22 cellular contexts compared by ENCODE assay signal in the genomic region with DNA sequence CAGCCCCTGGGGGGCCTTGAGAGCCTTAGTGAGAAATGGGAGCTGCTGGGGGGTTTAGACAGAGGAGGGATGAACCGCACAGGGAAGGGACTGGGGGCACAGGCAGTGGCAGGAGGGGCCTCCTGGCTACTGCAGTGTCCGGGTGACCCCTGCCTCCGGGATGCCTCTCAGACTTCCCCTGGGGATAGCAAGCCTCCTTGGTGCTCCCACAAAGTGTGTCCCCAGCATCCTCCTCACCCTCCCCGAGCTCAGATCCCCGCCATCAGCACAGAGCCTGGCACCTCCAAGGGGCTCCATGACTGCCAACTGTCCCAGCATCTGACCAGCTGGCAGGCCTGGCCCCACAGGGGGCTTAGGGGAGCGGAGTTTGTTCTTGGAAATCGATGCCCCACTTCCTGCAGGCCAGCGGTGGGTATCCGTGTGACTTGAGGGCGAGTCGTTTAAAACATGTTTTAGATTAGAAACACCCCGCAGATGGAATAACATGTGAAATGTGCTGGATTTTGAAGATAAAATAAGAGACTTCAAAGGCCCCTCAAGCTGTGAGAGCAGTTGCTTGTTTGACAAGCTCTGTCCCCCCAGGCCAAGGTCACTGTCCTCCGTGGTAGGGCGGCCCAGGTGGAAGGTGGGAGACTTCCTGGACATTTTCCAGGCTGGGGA. TPM values are rescaled to one million over a fixed set of nuclear protein-coding genes. Genes with fewer than 3 reads are reported as not detected.
DNase-seq lines count a peak whose midpoint lies in the region; ATAC-seq, FAIRE-seq and TF ChIP-seq lines count a peak whose summit lies in the region.
"Had no signal": no experiment of that assay in that cellular context is flagged by ENCODE, and none has a peak within 500 bp of the region (broad histone marks: within the 10 kb centered on the region; RNA-seq: fewer than 3 reads in every experiment).

No MANE protein-coding gene starts in this region.

- TF ChIP-seq RAD21 in HepG2 (CRISPR knock-in tag; IDR thresholded peaks at IDR 0.05), result no peak

- no peak overlapping the region for H3K4me3 Mint-ChIP-seq in nephron
- peak overlapping the region; percentile 39 for H3K4me3 Mint-ChIP-seq in type B pancreatic cell
- H3K4me3 Mint-ChIP-seq in stimulated activated memory B cell treated with anti-CD40 and anti-IgM and Interleukin-4, amounts not matched to agents 10 μg/mL and 1 μg/mL and 100 μg/mL, for 72 hours, result no peak overlapping the region

- TF ChIP-seq POLR2A in HepG2 (IDR thresholded peaks at IDR 0.05; ENCODE audit: insufficient read depth in 1 of 2, low read depth in 2 of 2, low read length in 2 of 2), result no peak
- TF ChIP-seq POLR2A in right lobe of liver (IDR thresholded peaks at IDR 0.05), result no peak

- no peaks in the 10 kb centered on the region for H3K9me3 Mint-ChIP-seq in nephron
- no peaks in the 10 kb centered on the region for H3K9me3 Mint-ChIP-seq in type B pancreatic cell
- no peaks in the 10 kb centered on the region for H3K9me3 Mint-ChIP-seq in stimulated activated memory B cell treated with anti-CD40 and anti-IgM and Interleukin-4, amounts not matched to agents 10 μg/mL and 1 μg/mL and 100 μg/mL, for 72 hours

- POLR2A ChIA-PET in HepG2 (lab: Yijun Ruan, JAX), result interaction anchor here (0.7 to 1.3 kb wide), 3 partner anchors 11 to 211 kb away, joined by 3 to 5 read pairs (median 3); no protein-coding TSS in a partner anchor

- H3K9me3 ChIP-seq in HepG2 (ENCODE audit: low read length) (no peaks in the 10 kb centered on the region), right lobe of liver (no peaks in the 10 kb centered on the region), SK-N-MC (ENCODE audit: low read depth, low read length) (no peaks in the 10 kb centered on the region)
- H3K9me3 ChIP-seq: Peyer's patch, SJSA1 had no signal

- H3K36me3 ChIP-seq in HepG2 (replicated peaks in 1 of 2; ENCODE audit: control insufficient read depth in 1 of 2, insufficient read depth in 2 of 2, low read length in 2 of 2) (no peaks in the 10 kb centered on the region), right lobe of liver (no peaks in the 10 kb centered on the region), SK-N-MC (ENCODE audit: insufficient read depth, low read length) (no peaks in the 10 kb centered on the region)
- H3K36me3 ChIP-seq: Peyer's patch, SJSA1 had no signal

- H3K79me2 ChIP-seq in HepG2 (ENCODE audit: insufficient read depth, low read length), result no peaks in the 10 kb centered on the region

- peak; percentile 17 for ATAC-seq in HepG2
- no peak for ATAC-seq in right lobe of liver
- no peak for ATAC-seq in HG03108 (IDR thresholded peaks at IDR 0.05; ENCODE audit: unreplicated experiment)
- no peak for ATAC-seq in stimulated activated memory B cell treated with anti-CD40 and anti-IgM and Interleukin-4, amounts not matched to agents 10 μg/mL and 1 μg/mL and 100 μg/mL, for 72 hours
- ATAC-seq: Right ventricle myocardium inferior had no signal

- peak overlapping the region; percentile 23; the same call in 1 of the 2 replicates for H3K4me2 ChIP-seq in HepG2 (ENCODE audit: low read depth, low read length)

- H3K27me3 Mint-ChIP-seq in nephron (ENCODE audit: low read depth), result peaks cover 13% of the 10 kb centered on the region
- H3K27me3 Mint-ChIP-seq in type B pancreatic cell, result peaks cover 8% of the 10 kb centered on the region
- peaks cover 11% of the 10 kb centered on the region for H3K27me3 Mint-ChIP-seq in stimulated activated memory B cell treated with anti-CD40 and anti-IgM and Interleukin-4, amounts not matched to agents 10 μg/mL and 1 μg/mL and 100 μg/mL, for 72 hours

- no peak overlapping the region for H3K9ac ChIP-seq in HepG2 (ENCODE audit: insufficient read depth, low read depth, low read length)
- H3K9ac ChIP-seq in SK-N-MC (ENCODE audit: insufficient read length), result no peak overlapping the region

- peaks cover 13% of the 10 kb centered on the region; the same call in 1 of the 2 replicates for H4K20me1 ChIP-seq in HepG2 (ENCODE audit: insufficient read depth, low read length)

- TF ChIP-seq EP300 in HepG2 (IDR thresholded peaks at IDR 0.05; ENCODE audit: low read depth in 2 of 2, low read length in 2 of 2) (no peak), HepG2 (CRISPR knock-in tag; IDR thresholded peaks at IDR 0.05; ENCODE audit: borderline replicate concordance) (no peak)

- H3K36me3 Mint-ChIP-seq in nephron (ENCODE audit: low read depth) (no peaks in the 10 kb centered on the region), type B pancreatic cell (no peaks in the 10 kb centered on the region)
- no peaks in the 10 kb centered on the region for H3K36me3 Mint-ChIP-seq in stimulated activated memory B cell treated with anti-CD40 and anti-IgM and Interleukin-4, amounts not matched to agents 10 μg/mL and 1 μg/mL and 100 μg/mL, for 72 hours

- H3K27ac ChIP-seq in HepG2 (ENCODE audit: extremely low read length, insufficient read depth, low read length) (no peak overlapping the region), right lobe of liver (no peak overlapping the region), SK-N-MC (peak overlapping the region; percentile 56; the same call in 1 of the 2 replicates)
- H3K27ac ChIP-seq: HL-60, Peyer's patch, SJSA1 had no signal

- WGBS in HepG2 (ENCODE audit: low lambda C conversion rate), result 27% methylated on average over 12 of the region's 14 CpGs
- WGBS in right lobe of liver (ENCODE audit: insufficient coverage, low coverage, low lambda C conversion rate, missing lambda C conversion rate), result 92% methylated on average over 7 of the region's 14 CpGs

- TF ChIP-seq CTCF in HepG2 (CRISPR knock-in tag; IDR thresholded peaks at IDR 0.05) (no peak), right lobe of liver (IDR thresholded peaks at IDR 0.05) (no peak), nephron (IDR thresholded peaks at IDR 0.05; ENCODE audit: unreplicated experiment in 3 of 3) (no peak), type B pancreatic cell (conservative IDR thresholded peaks at IDR 0.05) (no peak)

- no peak for DNase-seq in HepG2 (ENCODE audit: low spot score)
- DNase-seq in right lobe of liver, result no peak
- DNase-seq in SK-N-MC (ENCODE audit: low read depth, low spot score), result no peak
- no peak for DNase-seq in type B pancreatic cell (ENCODE audit: extremely low spot score, unreplicated experiment)
- DNase-seq in superior temporal gyrus (ENCODE audit: extremely low spot score), result no peak
- DNase-seq: DND-41, KG1, NCI-H1092 treated with DMSO at 0.1 percent for 48 hours, NCI-H1436 treated with DMSO at 0.1 percent for 48 hours, NCI-H2029, NCI-H345, NCI-H82, Peyer's patch had no signal

- no peak overlapping the region for H2AFZ ChIP-seq in HepG2 (ENCODE audit: low read length)

- in situ Hi-C loops in HepG2 (cut with HindIII; ENCODE audit: extremely low pct_ligation_motif_present, low pct_unique_long_range_greater_than_20kb), result no loop called here

- H3K27ac Mint-ChIP-seq in nephron (peak overlapping the region in 2 of 3 experiments; percentile 11 to 50), type B pancreatic cell (peak overlapping the region; percentile 34)
- H3K27ac Mint-ChIP-seq in stimulated activated memory B cell treated with anti-CD40 and anti-IgM and Interleukin-4, amounts not matched to agents 10 μg/mL and 1 μg/mL and 100 μg/mL, for 72 hours, result no peak overlapping the region

- H3K4me1 ChIP-seq in HepG2 (ENCODE audit: insufficient read depth, low read length) (peaks cover 15% of the 10 kb centered on the region), right lobe of liver (no peaks in the 10 kb centered on the region)
- H3K4me1 ChIP-seq: Peyer's patch, SJSA1 had no signal

- intact Hi-C loops in HepG2 (cut with micrococcal nuclease; ENCODE audit: unreplicated experiment) (no loop called here), right lobe of liver (cut with DNase I) (no loop called here)

- CTCF ChIA-PET in HepG2 (lab: Yijun Ruan, JAX; ENCODE audit: low intra/inter-chr PET ratio, low total read pairs), result no interaction called here

- no peak for FAIRE-seq in HepG2 (lab: Jason Lieb, UNC)
- FAIRE-seq: GM18507 had no signal

- H3K4me3 ChIP-seq in HepG2 (replicated peaks in 1 of 3; ENCODE audit: insufficient read depth in 1 of 3, low read depth in 2 of 3, low read length in 3 of 3), result no peak overlapping the region; a peak in 1 of 6 replicates
- H3K4me3 ChIP-seq in right lobe of liver, result no peak overlapping the region
- no peak overlapping the region for H3K4me3 ChIP-seq in SK-N-MC
- H3K4me3 ChIP-seq: Peyer's patch, SJSA1 had no signal

- BruUV-seq in HepG2 (replicated peaks; lab: Mats Ljungman, UMichigan), result no TSS peak

- H3K27me3 ChIP-seq in HepG2 (ENCODE audit: control insufficient read depth in 1 of 2, insufficient read depth in 2 of 2, low read length in 2 of 2) (peaks cover 0 to 2% of the 10 kb centered on the region in 2 experiments; a peak in 1 of 5 replicates), right lobe of liver (no peaks in the 10 kb centered on the region)
- H3K27me3 ChIP-seq: Peyer's patch, SJSA1 had no signal

- peaks cover 27% of the 10 kb centered on the region for H3K4me1 Mint-ChIP-seq in nephron
- peaks cover 33% of the 10 kb centered on the region for H3K4me1 Mint-ChIP-seq in type B pancreatic cell (ENCODE audit: unreplicated experiment)
- H3K4me1 Mint-ChIP-seq in stimulated activated memory B cell treated with anti-CD40 and anti-IgM and Interleukin-4, amounts not matched to agents 10 μg/mL and 1 μg/mL and 100 μg/mL, for 72 hours, result no peaks in the 10 kb centered on the region

RNA-seq across cellular contexts. Expression of gene FLRT1, which starts 13.5 kb away (rescaled TPM):
- total RNA-seq in HepG2 (2016; rRNA removed; fragmentation: Illumina TruSeq; extraction: Trizol) (0.02 TPM in 1 of 2 replicates, not detected in the other), right lobe of liver (under 1 TPM in 1 of 6 experiments, not detected in 5; 0.12 TPM), type B pancreatic cell (ENCODE audit: low replicate concordance) (0.26 and 3.0 TPM in 2 replicates)
- not detected in 2 replicates for total RNA-seq in HepG2 (2016; cell fraction: cytosol; rRNA removed; fragmentation: Illumina TruSeq; extraction: Trizol; ENCODE audit: low read depth)
- not detected in 2 replicates for total RNA-seq in HepG2 (2016; cell fraction: insoluble cytoplasmic fraction; rRNA removed; fragmentation: Illumina TruSeq; extraction: Trizol)
- total RNA-seq in HepG2 (2016; cell fraction: membrane; rRNA removed; fragmentation: Illumina TruSeq; extraction: Trizol), result not detected in 2 replicates
- 0.09 TPM in 1 of 2 replicates, not detected in the other for total RNA-seq in HepG2 (2016; cell fraction: nucleus; rRNA removed; fragmentation: Illumina TruSeq; extraction: Trizol)
- 0.08 TPM in 2 replicates for polyA plus RNA-seq in HepG2 (2011; rRNA removed)
- 0.03 TPM in 2 replicates for polyA plus RNA-seq in HepG2 (2011; cell fraction: cytosol; rRNA removed)
- 0.06 and 0.10 TPM in 2 replicates for polyA plus RNA-seq in HepG2 (2011; cell fraction: nucleus; rRNA removed)
- polyA plus RNA-seq in HepG2 (2012), result 0.28 and 0.32 TPM in 2 replicates
- not detected in 2 replicates for polyA plus RNA-seq in HepG2 (2016; cell fraction: cytosol; fragmentation: Illumina TruSeq; extraction: Trizol; ENCODE audit: low read depth)
- 0.10 TPM in 1 of 2 replicates, not detected in the other for polyA plus RNA-seq in HepG2 (2016; cell fraction: insoluble cytoplasmic fraction; fragmentation: Illumina TruSeq; extraction: Trizol; ENCODE audit: low read depth)
- polyA plus RNA-seq in HepG2 (2016; cell fraction: membrane; fragmentation: Illumina TruSeq; extraction: Trizol; ENCODE audit: low read depth), result not detected in 2 replicates
- not detected in 2 replicates for polyA plus RNA-seq in HepG2 (2016; cell fraction: nucleus; fragmentation: Illumina TruSeq; extraction: Trizol; ENCODE audit: insufficient read depth, low read depth)
- 0.07 and 0.22 TPM in 2 replicates for polyA minus RNA-seq in HepG2 (2011; rRNA and poly(A)+ RNA removed; ENCODE audit: low replicate concordance)
- 0.18 and 0.20 TPM in 2 replicates for polyA minus RNA-seq in HepG2 (2011; cell fraction: cytosol; rRNA and poly(A)+ RNA removed)
- 0.39 TPM in 1 of 2 replicates, not detected in the other for polyA minus RNA-seq in HepG2 (2011; cell fraction: nucleus; rRNA and poly(A)+ RNA removed)
- total RNA-seq: A172, OCI-LY7 had no signal

RNA-seq across cellular contexts. Expression of gene OTUB1, which starts 36.0 kb away (rescaled TPM):
- total RNA-seq in HepG2 (2016; rRNA removed; fragmentation: Illumina TruSeq; extraction: Trizol) (58.8 and 78.7 TPM in 2 replicates), right lobe of liver (10 to 100 TPM; 23.2 to 35.3 (median 24.7) TPM), type B pancreatic cell (ENCODE audit: low replicate concordance) (101 and 105 TPM in 2 replicates)
- 20.2 and 22.1 TPM in 2 replicates for total RNA-seq in HepG2 (2016; cell fraction: cytosol; rRNA removed; fragmentation: Illumina TruSeq; extraction: Trizol; ENCODE audit: low read depth)
- 63.7 and 75.6 TPM in 2 replicates for total RNA-seq in HepG2 (2016; cell fraction: insoluble cytoplasmic fraction; rRNA removed; fragmentation: Illumina TruSeq; extraction: Trizol)
- total RNA-seq in HepG2 (2016; cell fraction: membrane; rRNA removed; fragmentation: Illumina TruSeq; extraction: Trizol), result 29.1 and 30.2 TPM in 2 replicates
- total RNA-seq in HepG2 (2016; cell fraction: nucleus; rRNA removed; fragmentation: Illumina TruSeq; extraction: Trizol), result 37.3 and 37.7 TPM in 2 replicates
- polyA plus RNA-seq in HepG2 (2011; rRNA removed), result 130 TPM in 2 replicates
- 108 and 143 TPM in 2 replicates for polyA plus RNA-seq in HepG2 (2011; cell fraction: cytosol; rRNA removed)
- polyA plus RNA-seq in HepG2 (2011; cell fraction: nucleus; rRNA removed), result 193 and 235 TPM in 2 replicates
- polyA plus RNA-seq in HepG2 (2012), result 62.7 and 68.2 TPM in 2 replicates
- 38.9 TPM in 2 replicates for polyA plus RNA-seq in HepG2 (2016; cell fraction: cytosol; fragmentation: Illumina TruSeq; extraction: Trizol; ENCODE audit: low read depth)
- polyA plus RNA-seq in HepG2 (2016; cell fraction: insoluble cytoplasmic fraction; fragmentation: Illumina TruSeq; extraction: Trizol; ENCODE audit: low read depth), result 103 and 127 TPM in 2 replicates
- 42.5 and 43.1 TPM in 2 replicates for polyA plus RNA-seq in HepG2 (2016; cell fraction: membrane; fragmentation: Illumina TruSeq; extraction: Trizol; ENCODE audit: low read depth)
- polyA plus RNA-seq in HepG2 (2016; cell fraction: nucleus; fragmentation: Illumina TruSeq; extraction: Trizol; ENCODE audit: insufficient read depth, low read depth), result 108 and 115 TPM in 2 replicates
- 120 and 135 TPM in 2 replicates for polyA minus RNA-seq in HepG2 (2011; rRNA and poly(A)+ RNA removed; ENCODE audit: low replicate concordance)
- 51.3 and 59.5 TPM in 2 replicates for polyA minus RNA-seq in HepG2 (2011; cell fraction: cytosol; rRNA and poly(A)+ RNA removed)
- polyA minus RNA-seq in HepG2 (2011; cell fraction: nucleus; rRNA and poly(A)+ RNA removed), result 31.7 and 32.2 TPM in 2 replicates

RNA-seq across cellular contexts. Expression of gene COX8A, which starts 47.8 kb away (rescaled TPM):
- 393 and 406 TPM in 2 replicates for total RNA-seq in HepG2 (2016; rRNA removed; fragmentation: Illumina TruSeq; extraction: Trizol)
- total RNA-seq in HepG2 (2016; cell fraction: cytosol; rRNA removed; fragmentation: Illumina TruSeq; extraction: Trizol; ENCODE audit: low read depth), result 208 and 256 TPM in 2 replicates
- 417 and 435 TPM in 2 replicates for total RNA-seq in HepG2 (2016; cell fraction: insoluble cytoplasmic fraction; rRNA removed; fragmentation: Illumina TruSeq; extraction: Trizol)
- total RNA-seq in HepG2 (2016; cell fraction: membrane; rRNA removed; fragmentation: Illumina TruSeq; extraction: Trizol), result 247 and 301 TPM in 2 replicates
- total RNA-seq in HepG2 (2016; cell fraction: nucleus; rRNA removed; fragmentation: Illumina TruSeq; extraction: Trizol), result 164 and 188 TPM in 2 replicates
- 202 and 217 TPM in 2 replicates for polyA plus RNA-seq in HepG2 (2011; rRNA removed)
- 241 and 483 TPM in 2 replicates for polyA plus RNA-seq in HepG2 (2011; cell fraction: cytosol; rRNA removed)
- 200 and 266 TPM in 2 replicates for polyA plus RNA-seq in HepG2 (2011; cell fraction: nucleus; rRNA removed)
- 160 and 192 TPM in 2 replicates for polyA plus RNA-seq in HepG2 (2012)
- polyA plus RNA-seq in HepG2 (2016; cell fraction: cytosol; fragmentation: Illumina TruSeq; extraction: Trizol; ENCODE audit: low read depth), result 231 and 257 TPM in 2 replicates
- polyA plus RNA-seq in HepG2 (2016; cell fraction: insoluble cytoplasmic fraction; fragmentation: Illumina TruSeq; extraction: Trizol; ENCODE audit: low read depth), result 441 and 468 TPM in 2 replicates
- 285 and 298 TPM in 2 replicates for polyA plus RNA-seq in HepG2 (2016; cell fraction: membrane; fragmentation: Illumina TruSeq; extraction: Trizol; ENCODE audit: low read depth)
- polyA plus RNA-seq in HepG2 (2016; cell fraction: nucleus; fragmentation: Illumina TruSeq; extraction: Trizol; ENCODE audit: insufficient read depth, low read depth), result 310 TPM in 2 replicates
- polyA minus RNA-seq in HepG2 (2011; rRNA and poly(A)+ RNA removed; ENCODE audit: low replicate concordance), result 341 and 520 TPM in 2 replicates
- 121 and 141 TPM in 2 replicates for polyA minus RNA-seq in HepG2 (2011; cell fraction: cytosol; rRNA and poly(A)+ RNA removed)
- 24.2 and 29.4 TPM in 2 replicates for polyA minus RNA-seq in HepG2 (2011; cell fraction: nucleus; rRNA and poly(A)+ RNA removed)
- 100 to 1,000 TPM; 144 to 385 (median 177) TPM for total RNA-seq in right lobe of liver
- 307 and 324 TPM in 2 replicates for total RNA-seq in type B pancreatic cell (ENCODE audit: low replicate concordance)
